Comparison of ENCODE assay signal across 1 cellular context in the genomic region with DNA sequence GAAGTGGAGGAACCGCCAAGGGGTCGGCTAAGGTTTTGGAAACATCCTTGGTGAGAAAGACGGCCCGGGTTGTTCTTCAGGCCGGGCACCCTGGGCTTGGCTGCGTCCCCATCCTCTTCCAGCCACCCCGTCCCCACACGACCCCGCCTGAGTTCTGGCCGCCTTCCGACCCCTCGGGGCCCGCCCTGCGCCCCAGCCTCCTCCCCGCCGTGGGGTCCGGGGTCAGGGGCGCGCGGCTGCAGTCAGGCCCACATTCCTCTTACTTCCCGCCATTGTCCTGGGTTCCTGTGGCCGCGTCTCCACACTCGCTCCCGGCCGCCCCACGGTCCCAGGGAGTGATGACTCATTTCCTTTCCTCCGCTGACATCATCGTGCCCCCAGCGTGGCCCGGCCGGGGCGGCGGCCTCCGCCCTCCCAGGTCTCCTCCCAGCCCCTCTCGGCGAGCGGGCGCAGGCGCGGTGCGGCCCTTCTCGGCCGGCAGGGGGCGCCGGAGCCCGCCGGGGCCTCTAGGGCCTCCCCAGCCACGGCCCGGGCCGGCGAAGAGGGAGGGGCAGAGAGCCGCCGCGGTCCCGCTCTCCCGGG.
TF ChIP-seq lines count a peak whose summit lies in the region.

No MANE protein-coding gene starts in this region.

TF ChIP-seq in HepG2, 621 proteins besides CTCF, POLR2A, EP300 and RAD21 (continued from another document and continues in another):
- TF ChIP-seq, protein P1, sequence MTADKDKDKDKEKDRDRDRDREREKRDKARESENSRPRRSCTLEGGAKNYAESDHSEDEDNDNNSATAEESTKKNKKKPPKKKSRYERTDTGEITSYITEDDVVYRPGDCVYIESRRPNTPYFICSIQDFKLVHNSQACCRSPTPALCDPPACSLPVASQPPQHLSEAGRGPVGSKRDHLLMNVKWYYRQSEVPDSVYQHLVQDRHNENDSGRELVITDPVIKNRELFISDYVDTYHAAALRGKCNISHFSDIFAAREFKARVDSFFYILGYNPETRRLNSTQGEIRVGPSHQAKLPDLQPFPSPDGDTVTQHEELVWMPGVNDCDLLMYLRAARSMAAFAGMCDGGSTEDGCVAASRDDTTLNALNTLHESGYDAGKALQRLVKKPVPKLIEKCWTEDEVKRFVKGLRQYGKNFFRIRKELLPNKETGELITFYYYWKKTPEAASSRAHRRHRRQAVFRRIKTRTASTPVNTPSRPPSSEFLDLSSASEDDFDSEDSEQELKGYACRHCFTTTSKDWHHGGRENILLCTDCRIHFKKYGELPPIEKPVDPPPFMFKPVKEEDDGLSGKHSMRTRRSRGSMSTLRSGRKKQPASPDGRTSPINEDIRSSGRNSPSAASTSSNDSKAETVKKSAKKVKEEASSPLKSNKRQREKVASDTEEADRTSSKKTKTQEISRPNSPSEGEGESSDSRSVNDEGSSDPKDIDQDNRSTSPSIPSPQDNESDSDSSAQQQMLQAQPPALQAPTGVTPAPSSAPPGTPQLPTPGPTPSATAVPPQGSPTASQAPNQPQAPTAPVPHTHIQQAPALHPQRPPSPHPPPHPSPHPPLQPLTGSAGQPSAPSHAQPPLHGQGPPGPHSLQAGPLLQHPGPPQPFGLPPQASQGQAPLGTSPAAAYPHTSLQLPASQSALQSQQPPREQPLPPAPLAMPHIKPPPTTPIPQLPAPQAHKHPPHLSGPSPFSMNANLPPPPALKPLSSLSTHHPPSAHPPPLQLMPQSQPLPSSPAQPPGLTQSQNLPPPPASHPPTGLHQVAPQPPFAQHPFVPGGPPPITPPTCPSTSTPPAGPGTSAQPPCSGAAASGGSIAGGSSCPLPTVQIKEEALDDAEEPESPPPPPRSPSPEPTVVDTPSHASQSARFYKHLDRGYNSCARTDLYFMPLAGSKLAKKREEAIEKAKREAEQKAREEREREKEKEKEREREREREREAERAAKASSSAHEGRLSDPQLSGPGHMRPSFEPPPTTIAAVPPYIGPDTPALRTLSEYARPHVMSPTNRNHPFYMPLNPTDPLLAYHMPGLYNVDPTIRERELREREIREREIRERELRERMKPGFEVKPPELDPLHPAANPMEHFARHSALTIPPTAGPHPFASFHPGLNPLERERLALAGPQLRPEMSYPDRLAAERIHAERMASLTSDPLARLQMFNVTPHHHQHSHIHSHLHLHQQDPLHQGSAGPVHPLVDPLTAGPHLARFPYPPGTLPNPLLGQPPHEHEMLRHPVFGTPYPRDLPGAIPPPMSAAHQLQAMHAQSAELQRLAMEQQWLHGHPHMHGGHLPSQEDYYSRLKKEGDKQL (CRISPR knock-in tag; IDR thresholded peaks at IDR 0.05; ENCODE audit: low read depth), result no peak
- no peak for TF ChIP-seq NAIF1 (CRISPR knock-in tag; IDR thresholded peaks at IDR 0.05; ENCODE audit: borderline replicate concordance)
- TF ChIP-seq GLI4 (CRISPR knock-in tag; IDR thresholded peaks at IDR 0.05; ENCODE audit: borderline replicate concordance), result no peak
- TF ChIP-seq, protein P2, sequence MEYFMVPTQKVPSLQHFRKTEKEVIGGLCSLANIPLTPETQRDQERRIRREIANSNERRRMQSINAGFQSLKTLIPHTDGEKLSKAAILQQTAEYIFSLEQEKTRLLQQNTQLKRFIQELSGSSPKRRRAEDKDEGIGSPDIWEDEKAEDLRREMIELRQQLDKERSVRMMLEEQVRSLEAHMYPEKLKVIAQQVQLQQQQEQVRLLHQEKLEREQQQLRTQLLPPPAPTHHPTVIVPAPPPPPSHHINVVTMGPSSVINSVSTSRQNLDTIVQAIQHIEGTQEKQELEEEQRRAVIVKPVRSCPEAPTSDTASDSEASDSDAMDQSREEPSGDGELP (IDR thresholded peaks at IDR 0.05; ENCODE audit: borderline replicate concordance, low read depth), result no peak; the same call in 1 of the 2 replicates
- peak; percentile 68 for TF ChIP-seq PHF20 (CRISPR knock-in tag; IDR thresholded peaks at IDR 0.05)
- TF ChIP-seq ZNF660 (CRISPR knock-in tag; IDR thresholded peaks at IDR 0.05; ENCODE audit: borderline replicate concordance, low read depth), result no peak
- TF ChIP-seq MYC (CRISPR knock-in tag; IDR thresholded peaks at IDR 0.05; ENCODE audit: borderline replicate concordance), result peak; percentile 16; the same call in 1 of the 2 replicates
- peak; percentile 42; the same call in 1 of the 2 replicates for TF ChIP-seq FOXO1 (CRISPR knock-in tag; IDR thresholded peaks at IDR 0.05)
- 0 out of 2 replicates have a peak, but pooled peaks have one; percentile 37 for TF ChIP-seq ZBTB3 (CRISPR knock-in tag; IDR thresholded peaks at IDR 0.05; ENCODE audit: borderline replicate concordance, low read depth)
- TF ChIP-seq MTA3 (CRISPR knock-in tag; IDR thresholded peaks at IDR 0.05), result no peak
- TF ChIP-seq NCOA2 (CRISPR knock-in tag; IDR thresholded peaks at IDR 0.05), result no peak
- no peak; the same call in 1 of the 2 replicates for TF ChIP-seq MTF2 (CRISPR knock-in tag; IDR thresholded peaks at IDR 0.05; ENCODE audit: borderline replicate concordance)
- no peak for TF ChIP-seq TAF15 (IDR thresholded peaks at IDR 0.05; ENCODE audit: low read depth, low read length, poor library complexity, severe bottlenecking)
- peak; percentile 58; the same call in 1 of the 2 replicates for TF ChIP-seq SPEN (CRISPR knock-in tag; IDR thresholded peaks at IDR 0.05; ENCODE audit: low read depth)
- no peak for TF ChIP-seq RBM22 (optimal IDR thresholded peaks at IDR 0.05; ENCODE audit: low read length)
- no peak for TF ChIP-seq ZNF124 (CRISPR knock-in tag; IDR thresholded peaks at IDR 0.05)
- TF ChIP-seq, protein P3, sequence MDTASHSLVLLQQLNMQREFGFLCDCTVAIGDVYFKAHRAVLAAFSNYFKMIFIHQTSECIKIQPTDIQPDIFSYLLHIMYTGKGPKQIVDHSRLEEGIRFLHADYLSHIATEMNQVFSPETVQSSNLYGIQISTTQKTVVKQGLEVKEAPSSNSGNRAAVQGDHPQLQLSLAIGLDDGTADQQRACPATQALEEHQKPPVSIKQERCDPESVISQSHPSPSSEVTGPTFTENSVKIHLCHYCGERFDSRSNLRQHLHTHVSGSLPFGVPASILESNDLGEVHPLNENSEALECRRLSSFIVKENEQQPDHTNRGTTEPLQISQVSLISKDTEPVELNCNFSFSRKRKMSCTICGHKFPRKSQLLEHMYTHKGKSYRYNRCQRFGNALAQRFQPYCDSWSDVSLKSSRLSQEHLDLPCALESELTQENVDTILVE (CRISPR knock-in tag; IDR thresholded peaks at IDR 0.05), result peak; percentile 47; the same call in 1 of the 2 replicates
- peak; percentile 48 for TF ChIP-seq MED1 (CRISPR knock-in tag; IDR thresholded peaks at IDR 0.05)
- peak; percentile 76 for TF ChIP-seq PTBP1 (IDR thresholded peaks at IDR 0.05; ENCODE audit: low read depth, low read length, poor library complexity, severe bottlenecking)
- no peak for TF ChIP-seq SP140L (CRISPR knock-in tag; IDR thresholded peaks at IDR 0.05; ENCODE audit: borderline replicate concordance)
- TF ChIP-seq MED13 (CRISPR knock-in tag; IDR thresholded peaks at IDR 0.05), result no peak; the same call in 1 of the 2 replicates
- no peak for TF ChIP-seq TGIF2 (CRISPR knock-in tag; IDR thresholded peaks at IDR 0.05)
- no peak for TF ChIP-seq RARG (CRISPR knock-in tag; IDR thresholded peaks at IDR 0.05; ENCODE audit: low read depth)
- TF ChIP-seq PAX8 (CRISPR knock-in tag; IDR thresholded peaks at IDR 0.05; ENCODE audit: borderline replicate concordance), result no peak; the same call in 1 of the 2 replicates
- TF ChIP-seq ZFP37 (CRISPR knock-in tag; IDR thresholded peaks at IDR 0.05; ENCODE audit: borderline replicate concordance), result no peak
- TF ChIP-seq TAF1 (CRISPR knock-in tag; IDR thresholded peaks at IDR 0.05), result peak; percentile 86
- no peak for TF ChIP-seq SIN3B (IDR thresholded peaks at IDR 0.05; ENCODE audit: low read length)
- TF ChIP-seq NR3C1 (CRISPR knock-in tag; IDR thresholded peaks at IDR 0.05), result no peak
- TF ChIP-seq, protein P4, sequence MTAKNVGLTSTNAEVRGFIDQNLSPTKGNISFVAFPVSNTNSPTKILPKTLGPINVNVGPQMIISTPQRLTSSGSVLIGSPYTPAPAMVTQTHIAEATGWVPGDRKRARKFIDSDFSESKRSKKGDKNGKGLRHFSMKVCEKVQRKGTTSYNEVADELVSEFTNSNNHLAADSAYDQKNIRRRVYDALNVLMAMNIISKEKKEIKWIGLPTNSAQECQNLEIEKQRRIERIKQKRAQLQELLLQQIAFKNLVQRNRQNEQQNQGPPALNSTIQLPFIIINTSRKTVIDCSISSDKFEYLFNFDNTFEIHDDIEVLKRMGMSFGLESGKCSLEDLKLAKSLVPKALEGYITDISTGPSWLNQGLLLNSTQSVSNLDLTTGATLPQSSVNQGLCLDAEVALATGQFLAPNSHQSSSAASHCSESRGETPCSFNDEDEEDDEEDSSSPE (CRISPR knock-in tag; IDR thresholded peaks at IDR 0.05), result peak; percentile 51
- no peak for TF ChIP-seq HNRNPH1 (optimal IDR thresholded peaks at IDR 0.05; ENCODE audit: low read depth, low read length)
- TF ChIP-seq, protein P5, sequence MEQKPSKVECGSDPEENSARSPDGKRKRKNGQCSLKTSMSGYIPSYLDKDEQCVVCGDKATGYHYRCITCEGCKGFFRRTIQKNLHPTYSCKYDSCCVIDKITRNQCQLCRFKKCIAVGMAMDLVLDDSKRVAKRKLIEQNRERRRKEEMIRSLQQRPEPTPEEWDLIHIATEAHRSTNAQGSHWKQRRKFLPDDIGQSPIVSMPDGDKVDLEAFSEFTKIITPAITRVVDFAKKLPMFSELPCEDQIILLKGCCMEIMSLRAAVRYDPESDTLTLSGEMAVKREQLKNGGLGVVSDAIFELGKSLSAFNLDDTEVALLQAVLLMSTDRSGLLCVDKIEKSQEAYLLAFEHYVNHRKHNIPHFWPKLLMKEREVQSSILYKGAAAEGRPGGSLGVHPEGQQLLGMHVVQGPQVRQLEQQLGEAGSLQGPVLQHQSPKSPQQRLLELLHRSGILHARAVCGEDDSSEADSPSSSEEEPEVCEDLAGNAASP (CRISPR knock-in tag; IDR thresholded peaks at IDR 0.05; ENCODE audit: borderline replicate concordance), result peak; percentile 49; the same call in 1 of the 2 replicates
- TF ChIP-seq PHF8 (CRISPR knock-in tag; IDR thresholded peaks at IDR 0.05), result peak; percentile 89
- TF ChIP-seq ZNF83 (CRISPR knock-in tag; IDR thresholded peaks at IDR 0.05; ENCODE audit: borderline replicate concordance), result no peak; the same call in 1 of the 2 replicates
- TF ChIP-seq KLF12 (CRISPR knock-in tag; IDR thresholded peaks at IDR 0.05; ENCODE audit: borderline replicate concordance), result no peak
- TF ChIP-seq KAT2B (IDR thresholded peaks at IDR 0.05; ENCODE audit: borderline replicate concordance, low read depth, low read length), result no peak
- TF ChIP-seq XRCC5 (optimal IDR thresholded peaks at IDR 0.05; ENCODE audit: low read length), result peak; percentile 73
- no peak for TF ChIP-seq ZNF468 (CRISPR knock-in tag; IDR thresholded peaks at IDR 0.05)
- TF ChIP-seq, protein P6, sequence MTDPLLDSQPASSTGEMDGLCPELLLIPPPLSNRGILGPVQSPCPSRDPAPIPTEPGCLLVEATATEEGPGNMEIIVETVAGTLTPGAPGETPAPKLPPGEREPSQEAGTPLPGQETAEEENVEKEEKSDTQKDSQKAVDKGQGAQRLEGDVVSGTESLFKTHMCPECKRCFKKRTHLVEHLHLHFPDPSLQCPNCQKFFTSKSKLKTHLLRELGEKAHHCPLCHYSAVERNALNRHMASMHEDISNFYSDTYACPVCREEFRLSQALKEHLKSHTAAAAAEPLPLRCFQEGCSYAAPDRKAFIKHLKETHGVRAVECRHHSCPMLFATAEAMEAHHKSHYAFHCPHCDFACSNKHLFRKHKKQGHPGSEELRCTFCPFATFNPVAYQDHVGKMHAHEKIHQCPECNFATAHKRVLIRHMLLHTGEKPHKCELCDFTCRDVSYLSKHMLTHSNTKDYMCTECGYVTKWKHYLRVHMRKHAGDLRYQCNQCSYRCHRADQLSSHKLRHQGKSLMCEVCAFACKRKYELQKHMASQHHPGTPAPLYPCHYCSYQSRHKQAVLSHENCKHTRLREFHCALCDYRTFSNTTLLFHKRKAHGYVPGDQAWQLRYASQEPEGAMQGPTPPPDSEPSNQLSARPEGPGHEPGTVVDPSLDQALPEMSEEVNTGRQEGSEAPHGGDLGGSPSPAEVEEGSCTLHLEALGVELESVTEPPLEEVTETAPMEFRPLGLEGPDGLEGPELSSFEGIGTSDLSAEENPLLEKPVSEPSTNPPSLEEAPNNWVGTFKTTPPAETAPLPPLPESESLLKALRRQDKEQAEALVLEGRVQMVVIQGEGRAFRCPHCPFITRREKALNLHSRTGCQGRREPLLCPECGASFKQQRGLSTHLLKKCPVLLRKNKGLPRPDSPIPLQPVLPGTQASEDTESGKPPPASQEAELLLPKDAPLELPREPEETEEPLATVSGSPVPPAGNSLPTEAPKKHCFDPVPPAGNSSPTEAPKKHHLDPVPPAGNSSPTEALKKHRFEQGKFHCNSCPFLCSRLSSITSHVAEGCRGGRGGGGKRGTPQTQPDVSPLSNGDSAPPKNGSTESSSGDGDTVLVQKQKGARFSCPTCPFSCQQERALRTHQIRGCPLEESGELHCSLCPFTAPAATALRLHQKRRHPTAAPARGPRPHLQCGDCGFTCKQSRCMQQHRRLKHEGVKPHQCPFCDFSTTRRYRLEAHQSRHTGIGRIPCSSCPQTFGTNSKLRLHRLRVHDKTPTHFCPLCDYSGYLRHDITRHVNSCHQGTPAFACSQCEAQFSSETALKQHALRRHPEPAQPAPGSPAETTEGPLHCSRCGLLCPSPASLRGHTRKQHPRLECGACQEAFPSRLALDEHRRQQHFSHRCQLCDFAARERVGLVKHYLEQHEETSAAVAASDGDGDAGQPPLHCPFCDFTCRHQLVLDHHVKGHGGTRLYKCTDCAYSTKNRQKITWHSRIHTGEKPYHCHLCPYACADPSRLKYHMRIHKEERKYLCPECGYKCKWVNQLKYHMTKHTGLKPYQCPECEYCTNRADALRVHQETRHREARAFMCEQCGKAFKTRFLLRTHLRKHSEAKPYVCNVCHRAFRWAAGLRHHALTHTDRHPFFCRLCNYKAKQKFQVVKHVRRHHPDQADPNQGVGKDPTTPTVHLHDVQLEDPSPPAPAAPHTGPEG (CRISPR knock-in tag; IDR thresholded peaks at IDR 0.05), result no peak
- 0 out of 2 replicates have a peak, but pooled peaks have one; percentile 26 for TF ChIP-seq SNAPC2 (CRISPR knock-in tag; IDR thresholded peaks at IDR 0.05)
- TF ChIP-seq SMAD3 (CRISPR knock-in tag; IDR thresholded peaks at IDR 0.05), result no peak
- TF ChIP-seq, protein P7, sequence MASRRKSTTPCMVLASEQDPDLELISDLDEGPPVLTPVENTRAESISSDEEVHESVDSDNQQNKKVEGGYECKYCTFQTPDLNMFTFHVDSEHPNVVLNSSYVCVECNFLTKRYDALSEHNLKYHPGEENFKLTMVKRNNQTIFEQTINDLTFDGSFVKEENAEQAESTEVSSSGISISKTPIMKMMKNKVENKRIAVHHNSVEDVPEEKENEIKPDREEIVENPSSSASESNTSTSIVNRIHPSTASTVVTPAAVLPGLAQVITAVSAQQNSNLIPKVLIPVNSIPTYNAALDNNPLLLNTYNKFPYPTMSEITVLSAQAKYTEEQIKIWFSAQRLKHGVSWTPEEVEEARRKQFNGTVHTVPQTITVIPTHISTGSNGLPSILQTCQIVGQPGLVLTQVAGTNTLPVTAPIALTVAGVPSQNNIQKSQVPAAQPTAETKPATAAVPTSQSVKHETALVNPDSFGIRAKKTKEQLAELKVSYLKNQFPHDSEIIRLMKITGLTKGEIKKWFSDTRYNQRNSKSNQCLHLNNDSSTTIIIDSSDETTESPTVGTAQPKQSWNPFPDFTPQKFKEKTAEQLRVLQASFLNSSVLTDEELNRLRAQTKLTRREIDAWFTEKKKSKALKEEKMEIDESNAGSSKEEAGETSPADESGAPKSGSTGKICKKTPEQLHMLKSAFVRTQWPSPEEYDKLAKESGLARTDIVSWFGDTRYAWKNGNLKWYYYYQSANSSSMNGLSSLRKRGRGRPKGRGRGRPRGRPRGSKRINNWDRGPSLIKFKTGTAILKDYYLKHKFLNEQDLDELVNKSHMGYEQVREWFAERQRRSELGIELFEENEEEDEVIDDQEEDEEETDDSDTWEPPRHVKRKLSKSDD (CRISPR knock-in tag; IDR thresholded peaks at IDR 0.05; ENCODE audit: low read depth), result 0 out of 2 replicates have a peak, but pooled peaks have one; percentile 40
